ENCODE assay signal across 12 cellular contexts in the genomic region with DNA sequence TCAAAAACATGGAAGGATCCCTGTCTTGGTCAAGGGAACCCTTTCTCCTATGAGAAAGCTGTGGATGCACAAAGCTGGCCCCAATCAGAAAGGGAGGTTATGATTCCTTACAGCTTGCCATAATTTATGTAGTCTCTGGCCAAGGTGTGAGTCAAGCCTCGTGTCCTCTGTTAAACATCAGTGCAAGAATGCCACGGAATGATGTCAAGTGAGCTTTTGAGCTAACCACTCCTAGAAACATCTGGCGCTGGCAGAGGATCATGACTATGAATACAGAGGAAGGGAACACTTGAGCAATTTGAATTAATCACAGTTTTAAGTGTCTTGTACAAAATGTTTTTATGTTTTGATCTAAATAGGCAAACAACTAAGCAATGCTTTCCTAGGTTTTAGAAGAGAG. TPM values are rescaled to one million over a fixed set of nuclear protein-coding genes. Genes with fewer than 3 reads are reported as not detected.
DNase-seq lines count a peak whose midpoint lies in the region; ATAC-seq, FAIRE-seq and TF ChIP-seq lines count a peak whose summit lies in the region.
"Had no signal": no experiment of that assay in that cellular context is flagged by ENCODE, and none has a peak within 500 bp of the region (broad histone marks: within the 10 kb centered on the region; RNA-seq: fewer than 3 reads in every experiment).

No MANE protein-coding gene starts in this region.

- H3K27me3 ChIP-seq in skeletal muscle satellite cell (ENCODE audit: control insufficient read depth, insufficient read depth, low read length) (peaks cover 9% of the 10 kb centered on the region), neuronal stem cell (ENCODE audit: control insufficient read depth in 3 of 3, insufficient read depth in 3 of 3, low read depth in 1 of 3, low read length in 3 of 3) (no peaks in the 10 kb centered on the region), brain microvascular endothelial cell (replicated peaks) (no peaks in the 10 kb centered on the region), SJCRH30 (no peaks in the 10 kb centered on the region)

- H3K27ac ChIP-seq in neuronal stem cell (replicated peaks; ENCODE audit: low read length) (no peak overlapping the region), brain microvascular endothelial cell (no peak overlapping the region), SJCRH30 (no peak overlapping the region)
- H3K27ac ChIP-seq: WERI-Rb-1 had no signal

- no peak overlapping the region for H3K18ac ChIP-seq in neuronal stem cell (ENCODE audit: low read length)

- TF ChIP-seq CTCF in astrocyte of the cerebellum (IDR thresholded peaks at IDR 0.05; ENCODE audit: low read depth, low read length, missing control alignments) (no peak), brain microvascular endothelial cell (IDR thresholded peaks at IDR 0.05; ENCODE audit: low read depth, low read length, missing control alignments) (no peak)

- no peak overlapping the region for H2BK15ac ChIP-seq in neuronal stem cell (ENCODE audit: low read length)

- H3K79me1 ChIP-seq in neuronal stem cell (ENCODE audit: low read depth, low read length): no peaks in the 10 kb centered on the region

- peak; percentile 92 for ATAC-seq in left ventricle myocardium superior
- ATAC-seq: GM23338 had no signal

- H3K14ac ChIP-seq in neuronal stem cell (ENCODE audit: low read length): no peak overlapping the region

- intact Hi-C loops in left ventricle myocardium superior (cut with micrococcal nuclease): no loop called here

- H3K4me1 ChIP-seq in skeletal muscle satellite cell (ENCODE audit: control insufficient read depth, insufficient read depth, low read length) (peaks cover 16% of the 10 kb centered on the region), neuronal stem cell (ENCODE audit: control insufficient read depth in 2 of 2, insufficient read depth in 1 of 2, low read depth in 1 of 2, low read length in 2 of 2) (no peaks in the 10 kb centered on the region), SJCRH30 (peaks cover 4% of the 10 kb centered on the region; the same call in 1 of the 2 replicates)

- DNase-seq in GM12891 (ENCODE audit: insufficient read length, low spot score): no peak
- DNase-seq in astrocyte of the cerebellum (ENCODE audit: low read depth): peak; percentile 34
- DNase-seq in left ventricle myocardium superior: no peak
- no peak for DNase-seq in neuronal stem cell (ENCODE audit: low spot score)
- no peak for DNase-seq in NCI-H146 (lab: John Stamatoyannopoulos, UW)
- DNase-seq in brain microvascular endothelial cell: no peak
- DNase-seq in SJCRH30: no peak
- DNase-seq: activated gamma-delta T cell, WERI-Rb-1 had no signal

- H3K4ac ChIP-seq in neuronal stem cell (ENCODE audit: low read length): no peak overlapping the region

- H2BK5ac ChIP-seq in neuronal stem cell (ENCODE audit: low read length): no peak overlapping the region

- H2AFZ ChIP-seq in neuronal stem cell (ENCODE audit: low read length): no peak overlapping the region
- H2AFZ ChIP-seq: GM23338 had no signal

- WGBS in neuronal stem cell (ENCODE audit: extremely low coverage in 2 of 2, insufficient read length in 2 of 2, insufficient replicate concordance in 1 of 2), 2 donors: no CpG with 5 or more reads among the region's 3 CpGs

- H4K91ac ChIP-seq in neuronal stem cell (ENCODE audit: low read depth, low read length, poor library complexity): no peak overlapping the region

- H2BK12ac ChIP-seq in neuronal stem cell (ENCODE audit: low read length): no peak overlapping the region

- no peak overlapping the region for H3K4me3 ChIP-seq in astrocyte of the cerebellum (ENCODE audit: low read depth, low read length)
- no peak overlapping the region for H3K4me3 ChIP-seq in skeletal muscle satellite cell (ENCODE audit: low read length)
- no peak overlapping the region for H3K4me3 ChIP-seq in neuronal stem cell (ENCODE audit: low read length in 2 of 2)
- no peak overlapping the region for H3K4me3 ChIP-seq in brain microvascular endothelial cell (ENCODE audit: low read depth, low read length)
- no peak overlapping the region for H3K4me3 ChIP-seq in SJCRH30
- H3K4me3 ChIP-seq: GM23338 had no signal

- in situ Hi-C loops in astrocyte of the cerebellum (cut with HindIII; ENCODE audit: low sequenced_read_pairs): no loop called here
- in situ Hi-C loops in brain microvascular endothelial cell (cut with HindIII; ENCODE audit: low pct_ligation_motif_present, low sequenced_read_pairs): no loop called here

- no peak for TF ChIP-seq POLR2A in GM12891 (IDR thresholded peaks at IDR 0.05; ENCODE audit: low read depth, low read length)

- no peak overlapping the region for H4K8ac ChIP-seq in neuronal stem cell (ENCODE audit: low read depth, low read length)

- H3K36me3 ChIP-seq in skeletal muscle satellite cell (ENCODE audit: insufficient read depth, low read length) (no peaks in the 10 kb centered on the region), neuronal stem cell (replicated peaks in 1 of 2; ENCODE audit: control insufficient read depth in 2 of 2, insufficient read depth in 2 of 2, low read length in 2 of 2) (no peaks in the 10 kb centered on the region), brain microvascular endothelial cell (replicated peaks) (no peaks in the 10 kb centered on the region), SJCRH30 (no peaks in the 10 kb centered on the region)
- H3K36me3 ChIP-seq: WERI-Rb-1 had no signal

- H3K4me2 ChIP-seq in skeletal muscle satellite cell (ENCODE audit: low read length) (peak overlapping the region; percentile 46), neuronal stem cell (ENCODE audit: insufficient read depth, low read length, poor library complexity, severe bottlenecking) (no peak overlapping the region)
- H3K4me2 ChIP-seq: GM23338 had no signal

- no peak overlapping the region for H2BK120ac ChIP-seq in neuronal stem cell (ENCODE audit: low read depth, low read length)

- H3K23ac ChIP-seq in neuronal stem cell (ENCODE audit: low read depth, low read length, poor library complexity): no peak overlapping the region

- H3K9ac ChIP-seq in skeletal muscle satellite cell (ENCODE audit: low read depth, low read length) (no peak overlapping the region), neuronal stem cell (ENCODE audit: low read depth, low read length, poor library complexity) (no peak overlapping the region)

- peak; percentile 68 for FAIRE-seq in GM12891 (lab: Jason Lieb, UNC)
- FAIRE-seq: urothelium cell line had no signal

- H2AK5ac ChIP-seq in neuronal stem cell (ENCODE audit: low read depth, low read length): no peak overlapping the region

- H3K9me3 ChIP-seq in skeletal muscle satellite cell (replicated peaks; ENCODE audit: low read length): no peaks in the 10 kb centered on the region
- H3K9me3 ChIP-seq in neuronal stem cell (replicated peaks in 1 of 2; ENCODE audit: control insufficient read depth in 2 of 2, insufficient read depth in 1 of 2, low read depth in 1 of 2, low read length in 2 of 2): no peaks in the 10 kb centered on the region
- no peaks in the 10 kb centered on the region for H3K9me3 ChIP-seq in SJCRH30 (replicated peaks)

TF ChIP-seq in GM12891, 5 proteins besides CTCF, POLR2A, EP300 and RAD21:
- TF ChIP-seq PAX5 (IDR thresholded peaks at IDR 0.05; ENCODE audit: insufficient read depth, low read length, severe bottlenecking) (no peak), POLR2AphosphoS5 (IDR thresholded peaks at IDR 0.05; ENCODE audit: low read depth, low read length) (no peak), SPI1 (IDR thresholded peaks at IDR 0.05; ENCODE audit: low read depth, low read length) (no peak), POU2F2 (IDR thresholded peaks at IDR 0.05; ENCODE audit: low read depth, low read length) (no peak), TAF1 (IDR thresholded peaks at IDR 0.05; ENCODE audit: low read depth, low read length) (no peak)

RNA-seq across cellular contexts. Expression of gene RAP2C, which starts 51.5 kb away (rescaled TPM):
- 20.6 TPM for polyA plus RNA-seq in GM12891 (2012; ENCODE audit: low read depth, missing spikeins)
- total RNA-seq in left ventricle myocardium superior: 15.0 TPM
- 17.3 and 20.3 TPM in 2 replicates for total RNA-seq in skeletal muscle satellite cell (2012; rRNA removed)
- polyA plus RNA-seq in neuronal stem cell (2013, experiment 1 of 2): 16.7 TPM
- 17.4 TPM for polyA plus RNA-seq in neuronal stem cell (2013, experiment 2 of 2)
- total RNA-seq in SJCRH30 (2014; rRNA removed; shearing (Covaris generic)): 17.8 and 19.9 TPM in 2 replicates
